ENCODE assay signal across 8 cellular contexts in the genomic region with DNA sequence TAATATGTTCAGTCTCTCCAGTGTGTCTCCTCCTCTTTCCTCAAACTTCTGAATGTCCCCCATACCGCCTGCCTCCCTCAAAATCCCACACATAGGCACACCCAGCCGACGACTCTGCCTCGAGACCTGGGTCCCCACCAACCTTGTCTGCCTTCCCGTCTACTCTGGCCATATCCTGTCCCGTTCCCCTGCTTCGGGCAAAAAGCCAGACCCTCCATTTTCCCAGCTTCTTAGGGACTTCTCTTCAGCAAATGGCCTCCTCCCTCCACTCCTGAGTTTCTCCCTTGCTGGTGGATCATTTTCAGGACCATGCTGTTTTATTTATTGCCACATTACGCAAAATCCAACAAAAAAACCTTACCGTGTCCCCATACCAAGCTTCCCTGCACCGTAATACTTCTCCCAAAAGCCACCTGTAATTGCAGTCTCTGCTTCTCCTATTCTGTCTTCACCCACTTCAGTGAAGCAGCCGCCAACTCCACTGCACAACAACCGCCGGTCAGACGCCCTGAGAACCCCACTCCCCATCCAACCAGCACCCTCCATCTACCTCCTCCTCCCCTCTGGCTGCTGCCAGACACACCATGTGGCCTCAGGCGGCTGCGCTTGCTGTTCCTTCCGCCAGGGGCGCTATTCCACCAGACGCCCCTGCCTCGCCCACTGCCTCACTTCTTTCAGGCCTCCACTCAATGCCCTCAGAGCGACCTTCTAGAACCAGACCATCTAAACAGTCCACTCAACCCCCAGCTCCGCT.
A peak's percentile ranks its signal among the peaks of the same experiment; 100 is the strongest.
DNase-seq lines count a peak whose midpoint lies in the region; ATAC-seq and TF ChIP-seq lines count a peak whose summit lies in the region.

No MANE protein-coding gene starts in this region.

- peak; percentile 73 for ATAC-seq in HG03025 (IDR thresholded peaks at IDR 0.05; ENCODE audit: low FRiP score, unreplicated experiment)

- no peak overlapping the region for H3K27ac ChIP-seq in adrenal gland

- no peaks in the 10 kb centered on the region for H3K36me3 ChIP-seq in adrenal gland (replicated peaks in 1 of 2)

- 63 to 67% (median 65%) methylated on average over 22 of the region's 22 CpGs for WGBS in adrenal gland, 4 donors
- WGBS in lower leg skin, 2 donors, result 66 to 69% methylated on average over 22 of the region's 22 CpGs

- intact Hi-C loops in adrenal gland (cut with DNase I), result loop anchor here in 1 of 2 donors (5.0 kb wide), 1 partner anchor 232 kb away; no protein-coding TSS in a partner anchor
- intact Hi-C loops in lower leg skin (cut with DNase I; ENCODE audit: low total_unique reads), result no loop called here

- peaks cover 5% of the 10 kb centered on the region for H3K27me3 ChIP-seq in adrenal gland

- TF ChIP-seq POLR2A in adrenal gland (IDR thresholded peaks at IDR 0.05) (no peak), lower leg skin (IDR thresholded peaks at IDR 0.05) (no peak)

- H3K4me3 ChIP-seq in adrenal gland (no peak overlapping the region), lower leg skin (ENCODE audit: low read depth, poor library complexity, severe bottlenecking) (no peak overlapping the region)

- H3K9me3 ChIP-seq in adrenal gland (replicated peaks in 1 of 3), result no peaks in the 10 kb centered on the region

- DNase-seq in SKM-1 treated with dmso at 0.1 percent for 144 hours (lab: John Stamatoyannopoulos, UW; ENCODE audit: unreplicated experiment) (peak; percentile 2), SKM-1 (lab: John Stamatoyannopoulos, UW; ENCODE audit: unreplicated experiment) (no peak), RPMI8226 (peak; percentile 47), adrenal gland (peak in 3 of 7 donors; percentile 19 to 30 (median 27)), lung microvascular endothelial cell (ENCODE audit: low read depth in 2 of 2) (peak; percentile 30 to 31), HK-2 (ENCODE audit: unreplicated experiment) (no peak), lower leg skin (ENCODE audit: low spot score in 2 of 2) (no peak)

- no peaks in the 10 kb centered on the region for H3K4me1 ChIP-seq in adrenal gland (replicated peaks in 1 of 2)

- TF ChIP-seq CTCF in adrenal gland (IDR thresholded peaks at IDR 0.05) (peak; percentile 18 to 50 (median 34)), lower leg skin (IDR thresholded peaks at IDR 0.05) (no peak)

Comparison
In these comparisons a context has a peak if more than half of its experiments do, and no peak if none do; other contexts are left out.
1. DNase-seq: peak in SKM-1 treated with dmso at 0.1 percent for 144 hours (single experiment), RPMI8226 (single experiment) and lung microvascular endothelial cell (2 of 2); none in SKM-1 (single experiment), HK-2 (single experiment) and lower leg skin (0 of 2).
2. CTCF ChIP-seq: peak in adrenal gland (6 of 6); none in lower leg skin (0 of 3).